Comparison of ENCODE assay signal across 16 cellular contexts in genomic region chr3:49343163-49343562, GRCh38. TPM values are rescaled to one million over a fixed set of nuclear protein-coding genes. Genes with fewer than 3 reads are reported as not detected.
DNase-seq lines count a peak whose midpoint lies in the region; ATAC-seq and TF ChIP-seq lines count a peak whose summit lies in the region.
"Had no signal": no experiment of that assay in that cellular context is flagged by ENCODE, and none has a peak within 500 bp of the region (broad histone marks: within the 10 kb centered on the region; RNA-seq: fewer than 3 reads in every experiment).

No MANE protein-coding gene starts in this region.

- peak; percentile 61 for DNase-seq in GDM1 (lab: John Stamatoyannopoulos, UW)
- DNase-seq in Kasumi-1 (lab: John Stamatoyannopoulos, UW): peak; percentile 35 to 62
- no peak for DNase-seq in activated B cell treated with CpG ODN at 0.5 μM for 24 hours
- no peak for DNase-seq in upper lobe of right lung
- no peak for DNase-seq in activated effector memory CD4-positive, alpha-beta T cell treated with anti-CD3 and anti-CD28 coated beads, Interleukin-2, amount 50 U/mL, for 16 hours
- DNase-seq: GF-D8, NCI-H2029 treated with DMSO at 0.1 percent for 48 hours, NCI-H69, Right ventricle myocardium superior had no signal

- no peaks in the 10 kb centered on the region for H3K27me3 Mint-ChIP-seq in activated B cell treated with CpG ODN at 0.5 μM for 24 hours
- H3K27me3 Mint-ChIP-seq: central memory CD8-positive, alpha-beta T cell had no signal

- peak overlapping the region; percentile 44 for H3K27ac ChIP-seq in skeletal muscle tissue (ENCODE audit: low read depth, low read length)
- no peak overlapping the region for H3K27ac ChIP-seq in upper lobe of right lung
- H3K27ac ChIP-seq: KMS-11, VCaP had no signal

- ATAC-seq in activated B cell treated with CpG ODN at 0.5 μM for 24 hours (ENCODE audit: low read depth) (no peak), upper lobe of right lung (no peak), HG03159 (IDR thresholded peaks at IDR 0.05; ENCODE audit: unreplicated experiment) (no peak)
- ATAC-seq: activated naive CD4-positive, alpha-beta T cell treated with anti-CD3 and anti-CD28 coated beads, Interleukin-2, amount 50 U/mL, for 72 hours; psoas muscle had no signal

- H3K36me3 Mint-ChIP-seq in activated B cell treated with CpG ODN at 0.5 μM for 24 hours (ENCODE audit: low read depth): peaks cover 6% of the 10 kb centered on the region

- H3K4me1 ChIP-seq in skeletal muscle tissue (ENCODE audit: control insufficient read depth in 3 of 3, insufficient read depth in 3 of 3, low read length in 3 of 3) (peaks cover 6 to 23% (median 12%) of the 10 kb centered on the region in 3 donors), upper lobe of right lung (peaks cover 36% of the 10 kb centered on the region)

- H3K4me3 Mint-ChIP-seq in activated B cell treated with CpG ODN at 0.5 μM for 24 hours: peak overlapping the region; percentile 19
- H3K4me3 Mint-ChIP-seq: central memory CD8-positive, alpha-beta T cell had no signal

- H3K9me3 ChIP-seq in skeletal muscle tissue (ENCODE audit: control insufficient read depth in 3 of 3, low read length in 3 of 3) (no peaks in the 10 kb centered on the region), upper lobe of right lung (no peaks in the 10 kb centered on the region)
- H3K9me3 ChIP-seq: psoas muscle had no signal

- intact Hi-C loops in activated B cell treated with CpG ODN at 0.5 μM for 24 hours (cut with micrococcal nuclease) (loop anchor here (5.0 kb wide), 2 partner anchors 329 to 336 kb away; partner anchors contain the start of genes APEH and WDR6), upper lobe of right lung (cut with DNase I) (no loop called here)

- H3K4me3 ChIP-seq in skeletal muscle tissue (ENCODE audit: low read length in 3 of 3) (no peak overlapping the region), upper lobe of right lung (no peak overlapping the region)
- H3K4me3 ChIP-seq: psoas muscle had no signal

- H3K36me3 ChIP-seq in skeletal muscle tissue (ENCODE audit: control insufficient read depth in 3 of 3, insufficient read depth in 3 of 3, low read length in 3 of 3): no peaks in the 10 kb centered on the region
- H3K36me3 ChIP-seq in upper lobe of right lung: no peaks in the 10 kb centered on the region

- H3K27me3 ChIP-seq in skeletal muscle tissue (ENCODE audit: control insufficient read depth in 3 of 3, insufficient read depth in 3 of 3, low read length in 3 of 3) (no peaks in the 10 kb centered on the region), upper lobe of right lung (no peaks in the 10 kb centered on the region)

- CTCF ChIA-PET in activated B cell treated with CpG ODN at 0.5 μM for 24 hours (lab: Charles Lee): no interaction called here

- TF ChIP-seq CTCF in activated B cell treated with CpG ODN at 0.5 μM for 24 hours (IDR thresholded peaks at IDR 0.05) (no peak), upper lobe of right lung (IDR thresholded peaks at IDR 0.05) (no peak)

- peak overlapping the region; percentile 89 for H3K27ac Mint-ChIP-seq in activated B cell treated with CpG ODN at 0.5 μM for 24 hours

- peaks cover 84% of the 10 kb centered on the region for H3K4me1 Mint-ChIP-seq in activated B cell treated with CpG ODN at 0.5 μM for 24 hours

- H3K9me3 Mint-ChIP-seq in activated B cell treated with CpG ODN at 0.5 μM for 24 hours: no peaks in the 10 kb centered on the region
- H3K9me3 Mint-ChIP-seq: central memory CD8-positive, alpha-beta T cell had no signal

- H3K9ac ChIP-seq in skeletal muscle tissue (ENCODE audit: low read depth in 1 of 3, low read length in 3 of 3): no peak overlapping the region
- H3K9ac ChIP-seq: KMS-11 had no signal

- POLR2A ChIA-PET in activated B cell treated with CpG ODN at 0.5 μM for 24 hours (lab: Charles Lee): interaction anchor here (0.6 to 5.5 kb wide), 12 partner anchors 8 to 894 kb away, joined by 3 to 54 read pairs (median 6); partner anchors contain the start of genes GPX1, NICN1, RHOA and TCTA

RNA-seq across cellular contexts. Expression of gene USP4, which starts 3.3 kb away (rescaled TPM):
- total RNA-seq in activated B cell treated with CpG ODN at 0.5 μM for 24 hours (86.7 and 115 TPM in 2 replicates), skeletal muscle tissue (18.3 TPM), upper lobe of right lung (69.6 TPM)

RNA-seq across cellular contexts. Expression of gene GPX1, which starts 15.0 kb away (rescaled TPM):
- total RNA-seq in activated B cell treated with CpG ODN at 0.5 μM for 24 hours (90.0 and 94.6 TPM in 2 replicates), skeletal muscle tissue (89.2 TPM), upper lobe of right lung (415 TPM)

Comparison
In these comparisons a context has a peak if more than half of its experiments do, and no peak if none do; other contexts are left out.
1. DNase-seq: peak in GDM1 (single experiment) and Kasumi-1 (2 of 2); none in activated B cell treated with CpG ODN at 0.5 μM for 24 hours (single experiment), upper lobe of right lung (single experiment) and activated effector memory CD4-positive, alpha-beta T cell treated with anti-CD3 and anti-CD28 coated beads, Interleukin-2, amount 50 U/mL, for 16 hours (single experiment).